In genomic region chr16:59201160-59201559, GRCh38 we compare ENCODE assay signal across 27 cellular contexts.
"Had no signal": no experiment of that assay in that cellular context is flagged by ENCODE, and none has a peak within 500 bp of the region (broad histone marks: within the 10 kb centered on the region; RNA-seq: fewer than 3 reads in every experiment).

No MANE protein-coding gene starts in this region.

- H3K9me3 Mint-ChIP-seq: natural killer cell; nephron; neural progenitor cell; stimulated activated naive B cell treated with anti-CD40 and anti-IgM and Interleukin-4, amounts not matched to agents 10 μg/mL and 1 μg/mL and 100 μg/mL, for 72 hours; stimulated activated naive CD8-positive, alpha-beta T cell treated with anti-CD3 and anti-CD28 coated beads, Interleukin-15, Interleukin-2, amounts not matched to agents 100 ng/mL and 50 ng/mL, for 24 hours had no signal

- H3K27ac Mint-ChIP-seq: natural killer cell; nephron; neural progenitor cell; progenitor cell of endocrine pancreas; stimulated activated effector memory CD8-positive, alpha-beta T cell treated with anti-CD3 and anti-CD28 coated beads, Interleukin-12 subunit alpha, Interleukin-12 subunit beta, amount 100 ng/mL, for 72 hours; stimulated activated naive B cell treated with anti-CD40 and anti-IgM and Interleukin-4, amounts not matched to agents 10 μg/mL and 1 μg/mL and 100 μg/mL, for 72 hours; stimulated activated naive CD8-positive, alpha-beta T cell treated with anti-CD3 and anti-CD28 coated beads, Interleukin-15, Interleukin-2, amounts not matched to agents 100 ng/mL and 50 ng/mL, for 24 hours had no signal

- H2AFZ ChIP-seq: neural progenitor cell, parathyroid adenoma had no signal

- H3K36me3 Mint-ChIP-seq: natural killer cell; neural progenitor cell; stimulated activated effector memory CD8-positive, alpha-beta T cell treated with anti-CD3 and anti-CD28 coated beads, Interleukin-12 subunit alpha, Interleukin-12 subunit beta, amount 100 ng/mL, for 72 hours; stimulated activated naive B cell treated with anti-CD40 and anti-IgM and Interleukin-4, amounts not matched to agents 10 μg/mL and 1 μg/mL and 100 μg/mL, for 72 hours had no signal

- H3K27me3 ChIP-seq: neural progenitor cell, ovary, right lobe of liver, sigmoid colon, stomach, thyroid gland, upper lobe of left lung, vagina had no signal

- ATAC-seq: natural killer cell; psoas muscle; right cardiac atrium; right lobe of liver; stimulated activated effector memory CD8-positive, alpha-beta T cell treated with anti-CD3 and anti-CD28 coated beads, Interleukin-12 subunit alpha, Interleukin-12 subunit beta, amount 100 ng/mL, for 72 hours; stimulated activated naive B cell treated with anti-CD40 and anti-IgM and Interleukin-4, amounts not matched to agents 10 μg/mL and 1 μg/mL and 100 μg/mL, for 72 hours had no signal

- H3K4me3 Mint-ChIP-seq: natural killer cell; nephron; neural progenitor cell; stimulated activated effector memory CD8-positive, alpha-beta T cell treated with anti-CD3 and anti-CD28 coated beads, Interleukin-12 subunit alpha, Interleukin-12 subunit beta, amount 100 ng/mL, for 72 hours; stimulated activated naive B cell treated with anti-CD40 and anti-IgM and Interleukin-4, amounts not matched to agents 10 μg/mL and 1 μg/mL and 100 μg/mL, for 72 hours; stimulated activated naive CD8-positive, alpha-beta T cell treated with anti-CD3 and anti-CD28 coated beads, Interleukin-15, Interleukin-2, amounts not matched to agents 100 ng/mL and 50 ng/mL, for 24 hours had no signal

- H3K4me3 ChIP-seq: neural progenitor cell, ovary, psoas muscle, right lobe of liver, sigmoid colon, stomach, thoracic aorta, thyroid gland, tibial nerve, upper lobe of left lung, vagina had no signal

- H3K4me2 ChIP-seq: neural progenitor cell had no signal

- H3K79me2 ChIP-seq: parathyroid adenoma had no signal

- H3K4me1 ChIP-seq: neural progenitor cell, parathyroid adenoma, psoas muscle, sigmoid colon, stomach, thyroid gland, tibial nerve, upper lobe of left lung, vagina had no signal

- H3K27ac ChIP-seq: neural progenitor cell, ovary, parathyroid adenoma, psoas muscle, right lobe of liver, sigmoid colon, stomach, thoracic aorta, thyroid gland, tibial nerve, upper lobe of left lung, vagina had no signal

- H3K4me1 Mint-ChIP-seq: natural killer cell; nephron; neural progenitor cell; stimulated activated effector memory CD8-positive, alpha-beta T cell treated with anti-CD3 and anti-CD28 coated beads, Interleukin-12 subunit alpha, Interleukin-12 subunit beta, amount 100 ng/mL, for 72 hours; stimulated activated naive B cell treated with anti-CD40 and anti-IgM and Interleukin-4, amounts not matched to agents 10 μg/mL and 1 μg/mL and 100 μg/mL, for 72 hours had no signal

- DNase-seq: natural killer cell; occipital lobe; ovary; psoas muscle; right cardiac atrium; right lobe of liver; sigmoid colon; small intestine; stimulated activated CD4-positive, alpha-beta T cell treated with anti-CD3 and anti-CD28 coated beads, Interleukin-15, amount 100 ng/mL, for 24 hours; stimulated activated CD4-positive, alpha-beta T cell treated with anti-CD3 and anti-CD28 coated beads, Interleukin-2, amount 100 ng/mL, for 24 hours; stimulated activated CD4-positive, alpha-beta T cell treated with anti-CD3 and anti-CD28 coated beads, Interleukin-2, amount 100 ng/mL, for 48 hours; stimulated activated CD4-positive, alpha-beta T cell treated with anti-CD3 and anti-CD28 coated beads, Interleukin-4, amount 100 ng/mL, for 24 hours; stimulated activated naive B cell treated with anti-CD40 and anti-IgM and Interleukin-4, amounts not matched to agents 10 μg/mL and 1 μg/mL and 100 μg/mL, for 72 hours; stimulated activated naive CD4-positive, alpha-beta T cell treated with Interleukin-2 at 50 U/mL for 16 hours; stomach; thyroid gland; trophoblast cell; upper lobe of left lung had no signal

- H3K9me3 ChIP-seq: ovary, psoas muscle, right lobe of liver, stomach, thoracic aorta, thyroid gland, tibial nerve, upper lobe of left lung, vagina had no signal

- H3K36me3 ChIP-seq: neural progenitor cell, ovary, right lobe of liver, sigmoid colon, stomach, thoracic aorta, thyroid gland, tibial nerve, upper lobe of left lung, vagina had no signal

- H3K27me3 Mint-ChIP-seq: progenitor cell of endocrine pancreas; stimulated activated naive B cell treated with anti-CD40 and anti-IgM and Interleukin-4, amounts not matched to agents 10 μg/mL and 1 μg/mL and 100 μg/mL, for 72 hours; stimulated activated naive CD8-positive, alpha-beta T cell treated with anti-CD3 and anti-CD28 coated beads, Interleukin-15, Interleukin-2, amounts not matched to agents 100 ng/mL and 50 ng/mL, for 24 hours had no signal
